ENCODE assay signal across 9 cellular contexts in the genomic region with DNA sequence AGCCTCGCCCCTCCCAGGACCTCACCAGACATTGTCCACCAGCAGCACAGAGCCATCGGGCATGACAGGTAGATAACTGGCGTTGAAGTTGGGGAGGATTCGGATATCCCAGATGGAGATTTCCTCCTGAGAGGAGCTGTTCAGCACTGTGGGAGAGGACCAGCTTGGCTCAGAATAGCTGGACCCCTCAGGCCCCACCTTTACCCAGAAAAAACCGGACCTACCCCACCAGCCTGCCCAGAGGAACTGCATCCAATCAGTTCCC. TPM values are rescaled to one million over a fixed set of nuclear protein-coding genes. Genes with fewer than 3 reads are reported as not detected.
DNase-seq lines count a peak whose midpoint lies in the region; ATAC-seq and TF ChIP-seq lines count a peak whose summit lies in the region.
"Had no signal": no experiment of that assay in that cellular context is flagged by ENCODE, and none has a peak within 500 bp of the region (broad histone marks: within the 10 kb centered on the region; RNA-seq: fewer than 3 reads in every experiment).

No MANE protein-coding gene starts in this region.

- 57% methylated on average over 5 of the region's 5 CpGs for WGBS in SK-N-SH (ENCODE audit: low lambda C conversion rate)
- WGBS in esophagus squamous epithelium, 2 donors, result no CpG with 5 or more reads among the region's 5 CpGs
- WGBS in smooth muscle cell (ENCODE audit: low lambda C conversion rate), result 90% methylated on average over 5 of the region's 5 CpGs

- POLR2A ChIA-PET in SK-N-SH (lab: Yijun Ruan, JAX) (interaction anchor here (0.6 to 4.3 kb wide), 5 partner anchors 9 to 115 kb away, joined by 3 to 25 read pairs (median 3); partner anchors contain the start of gene LAMTOR4), T-cell (lab: Charles Lee) (interaction anchor here in 1 of 2 donors (1.0 to 1.1 kb wide), 2 partner anchors 9 to 20 kb away, joined by 3 to 5 read pairs; partner anchors contain the start of gene GPC2)

- peaks cover 23% of the 10 kb centered on the region for H3K36me3 Mint-ChIP-seq in T-cell

- TF ChIP-seq CTCF in SK-N-SH (IDR thresholded peaks at IDR 0.05) (no peak), esophagus squamous epithelium (IDR thresholded peaks at IDR 0.05) (no peak), smooth muscle cell (IDR thresholded peaks at IDR 0.05; ENCODE audit: borderline replicate concordance, insufficient read depth, poor library complexity, severe bottlenecking) (no peak), foreskin keratinocyte (conservative IDR thresholded peaks at IDR 0.05) (no peak)

- CTCF ChIA-PET in SK-N-SH (lab: Yijun Ruan, JAX) (interaction anchor here (0.6 to 3.9 kb wide), 6 partner anchors 8 to 540 kb away, joined by 3 to 33 read pairs (median 3); partner anchors contain the start of gene LAMTOR4), T-cell (lab: Charles Lee) (interaction anchor here in 1 of 2 donors (0.6 kb wide), 1 partner anchor 65 kb away, joined by 3 read pairs; no protein-coding TSS in a partner anchor)

- H3K27me3 ChIP-seq in SK-N-SH (ENCODE audit: insufficient read depth), result no peaks in the 10 kb centered on the region
- no peaks in the 10 kb centered on the region for H3K27me3 ChIP-seq in esophagus squamous epithelium
- H3K27me3 ChIP-seq in smooth muscle cell (ENCODE audit: low read depth), result no peaks in the 10 kb centered on the region
- H3K27me3 ChIP-seq in foreskin keratinocyte, result no peaks in the 10 kb centered on the region

- H2AFZ ChIP-seq in SK-N-SH (ENCODE audit: low read depth) (no peak overlapping the region), smooth muscle cell (ENCODE audit: low read depth) (no peak overlapping the region)

- H3K4me1 ChIP-seq in SK-N-SH (ENCODE audit: control insufficient read depth in 1 of 2, insufficient read depth in 2 of 2, low read depth in 1 of 2, low read length in 1 of 2) (peaks cover 11 to 19% of the 10 kb centered on the region in 2 experiments; a peak in 2 of 4 replicates), esophagus squamous epithelium (peaks cover 15 to 65% (median 25%) of the 10 kb centered on the region in 3 donors), smooth muscle cell (ENCODE audit: low read depth) (peaks cover 9% of the 10 kb centered on the region), foreskin keratinocyte (peaks cover 7% of the 10 kb centered on the region)

- ATAC-seq in SK-N-SH treated with all-trans-retinoic acid at 6 μM for 48 hours, result no peak
- ATAC-seq in T-cell (replicated peaks in 1 of 4), result no peak
- ATAC-seq in foreskin keratinocyte, result no peak

- H4K20me1 ChIP-seq in SK-N-SH (ENCODE audit: insufficient read depth) (peaks cover 20% of the 10 kb centered on the region), smooth muscle cell (ENCODE audit: low read depth) (peaks cover 27% of the 10 kb centered on the region)

- intact Hi-C loops in esophagus squamous epithelium (cut with DNase I), result no loop called here

- TF ChIP-seq EP300 in SK-N-SH (IDR thresholded peaks at IDR 0.05; ENCODE audit: borderline replicate concordance in 1 of 2, low read depth in 1 of 2, low read length in 1 of 2), result no peak

- no peak for TF ChIP-seq POLR2A in esophagus squamous epithelium (IDR thresholded peaks at IDR 0.05)

- no peak for DNase-seq in SK-N-SH
- no peak for DNase-seq in T-cell
- no peak for DNase-seq in esophagus squamous epithelium (lab: John Stamatoyannopoulos, UW)
- DNase-seq in smooth muscle cell (lab: John Stamatoyannopoulos, UW; ENCODE audit: unreplicated experiment), result no peak
- no peak for DNase-seq in NOMO-1 treated with dmso at 0.1 percent for 144 hours (lab: John Stamatoyannopoulos, UW; ENCODE audit: unreplicated experiment)
- no peak for DNase-seq in GOT3 (lab: John Stamatoyannopoulos, UW)
- no peak for DNase-seq in foreskin keratinocyte
- DNase-seq: stimulated activated CD4-positive, alpha-beta T cell treated with anti-CD3 and anti-CD28 coated beads, Interleukin-4, amount 100 ng/mL, for 1 hour had no signal

- H3K4me2 ChIP-seq in SK-N-SH (peak overlapping the region; percentile 100), smooth muscle cell (peak overlapping the region; percentile 99)

- no peaks in the 10 kb centered on the region for H3K9me2 ChIP-seq in SK-N-SH

- H3K9ac ChIP-seq in SK-N-SH (peak overlapping the region; percentile 85; the same call in 1 of the 2 replicates), smooth muscle cell (ENCODE audit: low read depth) (no peak overlapping the region)

- peaks cover 54 to 66% (median 64%) of the 10 kb centered on the region in 3 donors for H3K4me1 Mint-ChIP-seq in T-cell

- peak overlapping the region; percentile 89 to 91 for H3K27ac Mint-ChIP-seq in T-cell

- H3K27me3 Mint-ChIP-seq in T-cell, result no peaks in the 10 kb centered on the region

- peaks cover 51% of the 10 kb centered on the region for H3K79me2 ChIP-seq in SK-N-SH (ENCODE audit: insufficient read depth)
- no peaks in the 10 kb centered on the region for H3K79me2 ChIP-seq in smooth muscle cell (ENCODE audit: low read depth)

- H3K4me3 ChIP-seq in SK-N-SH (ENCODE audit: low read depth in 2 of 2, low read length in 1 of 2) (peak overlapping the region; percentile 87 to 93; a peak in 3 of 4 replicates), esophagus squamous epithelium (peak overlapping the region in 3 of 4 donors; percentile 51 to 98 (median 94)), smooth muscle cell (peak overlapping the region; percentile 100)

- no peaks in the 10 kb centered on the region for H3K9me3 Mint-ChIP-seq in T-cell

- H3K36me3 ChIP-seq in SK-N-SH (replicated peaks in 1 of 2; ENCODE audit: control insufficient read depth in 1 of 2, insufficient read depth in 2 of 2, low read length in 1 of 2), result peaks cover 31 to 39% of the 10 kb centered on the region in 2 experiments
- peaks cover 14 to 49% (median 22%) of the 10 kb centered on the region in 3 donors for H3K36me3 ChIP-seq in esophagus squamous epithelium
- no peaks in the 10 kb centered on the region for H3K36me3 ChIP-seq in smooth muscle cell (ENCODE audit: low read depth)

- H3K9me3 ChIP-seq in SK-N-SH, result no peaks in the 10 kb centered on the region
- no peaks in the 10 kb centered on the region for H3K9me3 ChIP-seq in esophagus squamous epithelium
- no peaks in the 10 kb centered on the region for H3K9me3 ChIP-seq in smooth muscle cell (replicated peaks; ENCODE audit: low read depth)

- peaks cover 15% of the 10 kb centered on the region for H3F3A ChIP-seq in SK-N-SH (replicated peaks; ENCODE audit: insufficient read depth)
- H3F3A ChIP-seq in smooth muscle cell (ENCODE audit: low read depth), result peaks cover 10% of the 10 kb centered on the region

- H3K4me3 Mint-ChIP-seq in T-cell, result peak overlapping the region; percentile 75 to 85 (median 81)

- TF ChIP-seq RAD21 in SK-N-SH (IDR thresholded peaks at IDR 0.05; ENCODE audit: low read length), result no peak

- H3K27ac ChIP-seq in SK-N-SH (ENCODE audit: low read depth in 2 of 2, low read length in 1 of 2) (peak overlapping the region; percentile 36 to 62; a peak in 1 of 4 replicates), esophagus squamous epithelium (peak overlapping the region; percentile 82 to 93 (median 90)), smooth muscle cell (ENCODE audit: low read depth) (no peak overlapping the region), foreskin keratinocyte (no peak overlapping the region)

TF ChIP-seq in SK-N-SH, 30 proteins besides CTCF, POLR2A, EP300 and RAD21:
- TF ChIP-seq FOXJ3 (CRISPR knock-in tag; IDR thresholded peaks at IDR 0.05), result no peak
TF ChIP-seq in SK-N-SH: peak in this region for 0.

TF ChIP-seq in SK-N-SH treated with all-trans-retinoic acid at 6 μM for 48 hours, 23 proteins besides CTCF, POLR2A, EP300 and RAD21 (continues in another document):
- no peak for TF ChIP-seq SNAI2 (CRISPR knock-in tag; IDR thresholded peaks at IDR 0.05)

RNA-seq across cellular contexts. Expression of gene TRAPPC14, which starts 1.5 kb away (rescaled TPM):
- 13.9 and 16.4 TPM in 2 replicates for polyA plus RNA-seq in SK-N-SH (2012; rRNA removed)
- 3.7 and 5.3 TPM in 2 replicates for polyA plus RNA-seq in SK-N-SH (2012; cell fraction: cytosol; rRNA removed)
- polyA plus RNA-seq in SK-N-SH (2012; cell fraction: nucleus; rRNA removed), result 125 and 160 TPM in 2 replicates
- total RNA-seq in T-cell, result 10 to 100 TPM; 52.0 to 97.2 (median 79.0) TPM
- total RNA-seq in esophagus squamous epithelium, result 10 to 100 TPM in 3 of 4 donors, 1 to 10 TPM in 1; 9.3 to 20.2 (median 13.1) TPM
- 4.4 and 7.0 TPM in 2 replicates for total RNA-seq in smooth muscle cell
- polyA plus RNA-seq in smooth muscle cell, result 5.4 and 14.7 TPM in 2 replicates
- total RNA-seq in foreskin keratinocyte, result 14.3 and 15.8 TPM in 2 replicates
- polyA plus RNA-seq in foreskin keratinocyte, result 15.7 and 16.2 TPM in 2 replicates

RNA-seq across cellular contexts. Expression of gene LAMTOR4, which starts 8.3 kb away (rescaled TPM):
- polyA plus RNA-seq in SK-N-SH (2012; rRNA removed) (600 and 630 TPM in 2 replicates), smooth muscle cell (203 and 217 TPM in 2 replicates), foreskin keratinocyte (196 and 202 TPM in 2 replicates)
- polyA plus RNA-seq in SK-N-SH (2012; cell fraction: cytosol; rRNA removed), result 369 and 475 TPM in 2 replicates
- 373 and 722 TPM in 2 replicates for polyA plus RNA-seq in SK-N-SH (2012; cell fraction: nucleus; rRNA removed)
- total RNA-seq in T-cell (100 to 1,000 TPM; 140 to 216 (median 187) TPM), esophagus squamous epithelium (100 to 1,000 TPM in 1 of 4 donors, 10 to 100 TPM in 3; 71.8 to 138 (median 86.7) TPM), smooth muscle cell (75.2 and 108 TPM in 2 replicates), foreskin keratinocyte (121 and 131 TPM in 2 replicates)

RNA-seq across cellular contexts. Expression of gene GAL3ST4, which starts 11.4 kb away (rescaled TPM):
- polyA plus RNA-seq in SK-N-SH (2012; rRNA removed) (9.0 and 9.4 TPM in 2 replicates), smooth muscle cell (7.2 and 7.4 TPM in 2 replicates), foreskin keratinocyte (1.8 and 2.6 TPM in 2 replicates)
- 4.0 and 6.4 TPM in 2 replicates for polyA plus RNA-seq in SK-N-SH (2012; cell fraction: cytosol; rRNA removed)
- 20.7 and 25.6 TPM in 2 replicates for polyA plus RNA-seq in SK-N-SH (2012; cell fraction: nucleus; rRNA removed)
- total RNA-seq in T-cell (10 to 100 TPM; 10.5 to 29.7 (median 18.0) TPM), esophagus squamous epithelium (1 to 10 TPM; 2.5 to 7.5 (median 5.3) TPM), smooth muscle cell (4.8 and 6.5 TPM in 2 replicates), foreskin keratinocyte (1.6 and 2.2 TPM in 2 replicates)

RNA-seq across cellular contexts. Expression of gene GPC2, which starts 20.2 kb away (rescaled TPM):
- polyA plus RNA-seq in SK-N-SH (2012; rRNA removed) (12.9 and 14.2 TPM in 2 replicates), smooth muscle cell (3.2 and 8.5 TPM in 2 replicates), foreskin keratinocyte (1.2 and 1.5 TPM in 2 replicates)
- polyA plus RNA-seq in SK-N-SH (2012; cell fraction: cytosol; rRNA removed), result 2.8 and 5.2 TPM in 2 replicates
- polyA plus RNA-seq in SK-N-SH (2012; cell fraction: nucleus; rRNA removed), result 105 and 117 TPM in 2 replicates
- total RNA-seq in T-cell (10 to 100 TPM; 12.4 to 37.0 (median 26.3) TPM), esophagus squamous epithelium (1 to 10 TPM in 1 of 4 donors, under 1 TPM in 2, not detected in 1; 0.57 to 1.4 (median 0.83) TPM), smooth muscle cell (3.5 and 7.1 TPM in 2 replicates), foreskin keratinocyte (1.4 TPM in 2 replicates)

RNA-seq across cellular contexts. Expression of gene STAG3, which starts 20.7 kb away (rescaled TPM):
- polyA plus RNA-seq in SK-N-SH (2012; rRNA removed), result 0.10 and 0.31 TPM in 2 replicates
- polyA plus RNA-seq in SK-N-SH (2012; cell fraction: cytosol; rRNA removed), result 0.03 and 0.08 TPM in 2 replicates
- 1.4 and 1.8 TPM in 2 replicates for polyA plus RNA-seq in SK-N-SH (2012; cell fraction: nucleus; rRNA removed)
- 1 to 10 TPM; 4.8 to 8.7 (median 7.3) TPM for total RNA-seq in T-cell
- under 1 TPM in 2 of 4 donors, not detected in 2; 0.40 to 0.95 TPM for total RNA-seq in esophagus squamous epithelium
- total RNA-seq in smooth muscle cell, result 0.04 and 0.85 TPM in 2 replicates
- 0.96 and 1.3 TPM in 2 replicates for polyA plus RNA-seq in smooth muscle cell
- 0.32 and 0.34 TPM in 2 replicates for total RNA-seq in foreskin keratinocyte
- polyA plus RNA-seq in foreskin keratinocyte, result 0.29 and 0.64 TPM in 2 replicates

Comparison
In these comparisons a context has a peak if more than half of its experiments do, and no peak if none do; other contexts are left out.
1. H3K27ac ChIP-seq: peak in SK-N-SH (2 of 2) and esophagus squamous epithelium (4 of 4); none in smooth muscle cell (single experiment) and foreskin keratinocyte (single experiment).
2. Peak in every context shown above with its lines, with median percentiles within 50 percentile points of each other: H3K4me3 ChIP-seq.